In genomic region chr11:829946-830294, GRCh38 we compare ENCODE assay signal across 9 cellular contexts. TPM values are rescaled to one million over a fixed set of nuclear protein-coding genes. Genes with fewer than 3 reads are reported as not detected.
A peak's percentile ranks its signal among the peaks of the same experiment; 100 is the strongest.
DNase-seq lines count a peak whose midpoint lies in the region; ATAC-seq, FAIRE-seq and TF ChIP-seq lines count a peak whose summit lies in the region.
"Had no signal": no experiment of that assay in that cellular context is flagged by ENCODE, and none has a peak within 500 bp of the region (broad histone marks: within the 10 kb centered on the region; RNA-seq: fewer than 3 reads in every experiment).

No MANE protein-coding gene starts in this region.

- ATAC-seq in activated naive CD8-positive, alpha-beta T cell treated with anti-CD3 and anti-CD28 coated beads, Interleukin-2, amount 10 ng/mL, durations not matched to agents 7 days and 5 days (ENCODE audit: low read depth) = peak; percentile 4
- ATAC-seq in GM18870 (IDR thresholded peaks at IDR 0.05; ENCODE audit: unreplicated experiment) = no peak
- ATAC-seq in HG03342 (IDR thresholded peaks at IDR 0.05; ENCODE audit: unreplicated experiment) = no peak

- no peak for TF ChIP-seq EP300 in stomach (IDR thresholded peaks at IDR 0.05)

- no peaks in the 10 kb centered on the region for H3K9me3 Mint-ChIP-seq in activated naive CD8-positive, alpha-beta T cell treated with anti-CD3 and anti-CD28 coated beads, Interleukin-2, amount 10 ng/mL, durations not matched to agents 7 days and 5 days

- H3K4me3 ChIP-seq in kidney (ENCODE audit: low read length in 2 of 2) (peak overlapping the region; percentile 45 to 51), stomach (peak overlapping the region; percentile 35 to 54 (median 40))

- no peak for TF ChIP-seq POLR2A in stomach (IDR thresholded peaks at IDR 0.05)

- H3K27ac ChIP-seq in kidney (ENCODE audit: low read depth in 2 of 2, low read length in 2 of 2) = no peak overlapping the region
- H3K27ac ChIP-seq in stomach = peak overlapping the region; percentile 89 to 96 (median 94)

- peaks cover 5% of the 10 kb centered on the region for H3K36me3 Mint-ChIP-seq in activated naive CD8-positive, alpha-beta T cell treated with anti-CD3 and anti-CD28 coated beads, Interleukin-2, amount 10 ng/mL, durations not matched to agents 7 days and 5 days

- TF ChIP-seq CTCF in kidney (IDR thresholded peaks at IDR 0.05; ENCODE audit: borderline replicate concordance, extremely low read depth, insufficient read depth) (no peak), stomach (IDR thresholded peaks at IDR 0.05) (no peak)

- intact Hi-C loops in kidney (cut with DNase I) (no loop called here), stomach (cut with DNase I; ENCODE audit: low total_unique reads) (no loop called here)

- DNase-seq in DMS53 (lab: John Stamatoyannopoulos, UW) (peak; percentile 86), DMS53 treated with DMSO at 0.1 percent for 48 hours (lab: John Stamatoyannopoulos, UW; ENCODE audit: unreplicated experiment) (no peak), kidney (no peak), stomach (no peak)
- no peak for DNase-seq in activated naive CD8-positive, alpha-beta T cell treated with anti-CD3 and anti-CD28 coated beads, Interleukin-2, amount 10 ng/mL, durations not matched to agents 7 days and 5 days
- DNase-seq in effector CD8-positive, alpha-beta T cell (lab: John Stamatoyannopoulos, UW) = no peak

- H3K4me1 ChIP-seq in kidney (ENCODE audit: control insufficient read depth in 1 of 2, insufficient read depth in 1 of 2, low read depth in 1 of 2, low read length in 2 of 2) (peaks cover 22 to 55% of the 10 kb centered on the region in 2 donors), stomach (peaks cover 80 to 98% (median 93%) of the 10 kb centered on the region in 4 donors)

- H3K27ac Mint-ChIP-seq in activated naive CD8-positive, alpha-beta T cell treated with anti-CD3 and anti-CD28 coated beads, Interleukin-2, amount 10 ng/mL, durations not matched to agents 7 days and 5 days = no peak overlapping the region

- no peaks in the 10 kb centered on the region for H3K36me3 ChIP-seq in kidney (ENCODE audit: control insufficient read depth in 1 of 2, insufficient read depth in 2 of 2, low read length in 2 of 2)
- peaks cover 5 to 10% (median 8%) of the 10 kb centered on the region in 4 donors for H3K36me3 ChIP-seq in stomach

- WGBS in stomach, 5 donors = 0 to 13% (median 4%) methylated on average over 3 to 33 of the region's 34 CpGs

- H3K9me3 ChIP-seq in kidney (ENCODE audit: control insufficient read depth in 1 of 2, low read length in 2 of 2) (no peaks in the 10 kb centered on the region), stomach (no peaks in the 10 kb centered on the region)

- H3K27me3 ChIP-seq in stomach = peaks cover 0 to 78% (median 40%) of the 10 kb centered on the region in 3 donors

- no peak overlapping the region for H3K9ac ChIP-seq in kidney (ENCODE audit: low read length in 2 of 2)

- POLR2A ChIA-PET in activated naive CD8-positive, alpha-beta T cell treated with anti-CD3 and anti-CD28 coated beads, Interleukin-2, amount 10 ng/mL, durations not matched to agents 7 days and 5 days (lab: Charles Lee) = interaction anchor here (1.3 to 9.6 kb wide), 3 partner anchors 10 to 52 kb away, joined by 3 to 67 read pairs (median 39); partner anchors contain the start of genes GATD1, PNPLA2, POLR2L and TSPAN4

- H3K4me3 Mint-ChIP-seq in activated naive CD8-positive, alpha-beta T cell treated with anti-CD3 and anti-CD28 coated beads, Interleukin-2, amount 10 ng/mL, durations not matched to agents 7 days and 5 days = peak overlapping the region; percentile 65

- no peak for FAIRE-seq in kidney (lab: Jason Lieb, UNC)
- FAIRE-seq: A204.1 had no signal

- H3K4me1 Mint-ChIP-seq in activated naive CD8-positive, alpha-beta T cell treated with anti-CD3 and anti-CD28 coated beads, Interleukin-2, amount 10 ng/mL, durations not matched to agents 7 days and 5 days = peaks cover 21% of the 10 kb centered on the region

- H3K27me3 Mint-ChIP-seq in activated naive CD8-positive, alpha-beta T cell treated with anti-CD3 and anti-CD28 coated beads, Interleukin-2, amount 10 ng/mL, durations not matched to agents 7 days and 5 days = peaks cover 30% of the 10 kb centered on the region

RNA-seq across cellular contexts. Expression of gene CRACR2B, which starts 2.2 kb away (rescaled TPM):
- 10 to 100 TPM; 10.5 to 11.2 TPM for total RNA-seq in activated naive CD8-positive, alpha-beta T cell treated with anti-CD3 and anti-CD28 coated beads, Interleukin-2, amount 10 ng/mL, durations not matched to agents 7 days and 5 days
- total RNA-seq in kidney (22.6 TPM), stomach (100 to 1,000 TPM in 4 of 5 donors, 10 to 100 TPM in 1; 12.7 to 556 (median 165) TPM)
- polyA plus RNA-seq in kidney (ENCODE audit: insufficient read depth, low read depth, low replicate concordance) (16.5 TPM), stomach (100 to 1,000 TPM; 105 to 133 (median 119) TPM)

RNA-seq across cellular contexts. Expression of gene CD151, which starts 2.8 kb away (rescaled TPM):
- total RNA-seq in activated naive CD8-positive, alpha-beta T cell treated with anti-CD3 and anti-CD28 coated beads, Interleukin-2, amount 10 ng/mL, durations not matched to agents 7 days and 5 days = 10 to 100 TPM; 36.4 to 37.4 TPM
- total RNA-seq in kidney (476 TPM), stomach (100 to 1,000 TPM; 103 to 293 (median 157) TPM)
- polyA plus RNA-seq in kidney (ENCODE audit: insufficient read depth, low read depth, low replicate concordance) (379 TPM), stomach (100 to 1,000 TPM in 2 of 3 donors, 10 to 100 TPM in 1; 66.7 to 262 (median 206) TPM)

RNA-seq across cellular contexts. Expression of gene PNPLA2, which starts 11.2 kb away (rescaled TPM):
- 100 to 1,000 TPM; 110 to 125 TPM for total RNA-seq in activated naive CD8-positive, alpha-beta T cell treated with anti-CD3 and anti-CD28 coated beads, Interleukin-2, amount 10 ng/mL, durations not matched to agents 7 days and 5 days
- total RNA-seq in kidney = 173 TPM
- 67.9 TPM for polyA plus RNA-seq in kidney (ENCODE audit: insufficient read depth, low read depth, low replicate concordance)
- total RNA-seq in stomach = 100 to 1,000 TPM in 3 of 5 donors, 10 to 100 TPM in 2; 33.4 to 385 (median 139) TPM
- 10 to 100 TPM; 41.7 to 85.1 (median 77.8) TPM for polyA plus RNA-seq in stomach

RNA-seq across cellular contexts. Expression of gene POLR2L, which starts 12.4 kb away (rescaled TPM):
- total RNA-seq in activated naive CD8-positive, alpha-beta T cell treated with anti-CD3 and anti-CD28 coated beads, Interleukin-2, amount 10 ng/mL, durations not matched to agents 7 days and 5 days = 10 to 100 TPM; 76.7 to 78.9 TPM
- total RNA-seq in kidney = 107 TPM
- polyA plus RNA-seq in kidney (ENCODE audit: insufficient read depth, low read depth, low replicate concordance) = 376 TPM
- total RNA-seq in stomach = 100 to 1,000 TPM in 1 of 5 donors, 10 to 100 TPM in 4; 13.8 to 407 (median 63.4) TPM
- 100 to 1,000 TPM; 130 to 160 (median 152) TPM for polyA plus RNA-seq in stomach

RNA-seq across cellular contexts. Expression of gene TSPAN4, which starts 12.7 kb away (rescaled TPM):
- total RNA-seq in activated naive CD8-positive, alpha-beta T cell treated with anti-CD3 and anti-CD28 coated beads, Interleukin-2, amount 10 ng/mL, durations not matched to agents 7 days and 5 days = 10 to 100 TPM; 19.0 to 20.3 TPM
- total RNA-seq in kidney (104 TPM), stomach (100 to 1,000 TPM in 1 of 5 donors, 10 to 100 TPM in 4; 20.5 to 116 (median 29.7) TPM)
- polyA plus RNA-seq in kidney (ENCODE audit: insufficient read depth, low read depth, low replicate concordance) (81.2 TPM), stomach (10 to 100 TPM; 10.5 to 29.8 (median 26.4) TPM)

Comparison
In these comparisons a context has a peak if more than half of its experiments do, and no peak if none do; other contexts are left out.
1. H3K27ac ChIP-seq: peak in stomach (5 of 5); none in kidney (0 of 2).